In genomic region chr2:152518016-152518415, GRCh38 we compare ENCODE assay signal across 23 cellular contexts.
"Had no signal": no experiment of that assay in that cellular context is flagged by ENCODE, and none has a peak within 500 bp of the region (broad histone marks: within the 10 kb centered on the region; RNA-seq: fewer than 3 reads in every experiment).

No MANE protein-coding gene starts in this region.

- H3K4me3 Mint-ChIP-seq: activated naive CD8-positive, alpha-beta T cell; central memory CD8-positive, alpha-beta T cell; natural killer cell treated with Interleukin-12 subunit alpha and Interleukin-12 subunit beta and Interleukin-15 and Interleukin-18, amount 100 ng/mL, for 72 hours had no signal

- H3K27me3 ChIP-seq: adrenal gland, ascending aorta, brain microvascular endothelial cell, colonic mucosa, spleen, transverse colon had no signal

- H3K4me1 ChIP-seq: colonic mucosa had no signal

- H3K9ac ChIP-seq: SK-N-SH had no signal

- H3K4me3 ChIP-seq: adrenal gland, colonic mucosa, left ventricle myocardium inferior, spleen, transverse colon had no signal

- H3K27ac ChIP-seq: brain microvascular endothelial cell, colonic mucosa, left ventricle myocardium inferior, spleen, transverse colon, VCaP had no signal

- H3K9me3 ChIP-seq: adrenal gland, ascending aorta, colonic mucosa, left ventricle myocardium inferior, SK-N-SH, spleen, transverse colon had no signal

- H3K36me3 ChIP-seq: adrenal gland, ascending aorta, brain microvascular endothelial cell, colonic mucosa, left ventricle myocardium inferior, spleen, transverse colon had no signal

- H3K4me2 ChIP-seq: SK-N-SH had no signal

- H3K9me3 Mint-ChIP-seq: central memory CD8-positive, alpha-beta T cell; natural killer cell treated with Interleukin-12 subunit alpha and Interleukin-12 subunit beta and Interleukin-15 and Interleukin-18, amount 100 ng/mL, for 72 hours had no signal

- H3K27ac Mint-ChIP-seq: activated naive CD8-positive, alpha-beta T cell; natural killer cell treated with Interleukin-12 subunit alpha and Interleukin-12 subunit beta and Interleukin-15 and Interleukin-18, amount 100 ng/mL, for 72 hours had no signal

- H3K4me1 Mint-ChIP-seq: central memory CD8-positive, alpha-beta T cell had no signal

- H3K36me3 Mint-ChIP-seq: activated naive CD8-positive, alpha-beta T cell; natural killer cell treated with Interleukin-12 subunit alpha and Interleukin-12 subunit beta and Interleukin-15 and Interleukin-18, amount 100 ng/mL, for 72 hours had no signal

- DNase-seq: activated CD4-positive, CD25-positive, alpha-beta regulatory T cell treated with anti-CD3 and anti-CD28 coated beads, Interleukin-2, amount 50 U/mL, for 72 hours; activated T-cell treated with anti-CD3 and anti-CD28 coated beads, Interleukin-2, amount 50 U/mL, for 1 hour; adrenal gland; brain microvascular endothelial cell; colonic mucosa; foreskin fibroblast; left ventricle myocardium inferior; midbrain; nucleus accumbens; posterior cingulate gyrus; retina; SHP77 treated with DMSO at 0.1 percent for 48 hours; SK-N-SH; spleen; stimulated activated CD4-positive, alpha-beta T cell treated with anti-CD3 and anti-CD28 coated beads, Interleukin-4, amount 100 ng/mL, for 24 hours; stimulated activated naive CD8-positive, alpha-beta T cell treated with anti-CD3 and anti-CD28 coated beads, Interleukin-15, Interleukin-2, amounts not matched to agents 100 U/mL and 50 U/mL, for 24 hours; T-helper 2 cell; transverse colon had no signal
